Comparison of ENCODE assay signal across 9 cellular contexts in genomic region chrX:70132244-70132643, GRCh38. TPM values are rescaled to one million over a fixed set of nuclear protein-coding genes. Genes with fewer than 3 reads are reported as not detected.
DNase-seq lines count a peak whose midpoint lies in the region; ATAC-seq and TF ChIP-seq lines count a peak whose summit lies in the region.
"Had no signal": no experiment of that assay in that cellular context is flagged by ENCODE, and none has a peak within 500 bp of the region (broad histone marks: within the 10 kb centered on the region; RNA-seq: fewer than 3 reads in every experiment).

No MANE protein-coding gene starts in this region.

- no peaks in the 10 kb centered on the region for H3K9me3 Mint-ChIP-seq in activated CD4-positive, alpha-beta memory T cell treated with anti-CD3 and anti-CD28 coated beads, Interleukin-2, amount 10 ng/mL, durations not matched to agents 7 days and 5 days
- H3K9me3 Mint-ChIP-seq in activated CD4-positive, alpha-beta memory T cell treated with anti-CD3 and anti-CD28 coated beads for 36 hours, result no peaks in the 10 kb centered on the region
- H3K9me3 Mint-ChIP-seq in activated naive CD8-positive, alpha-beta T cell (ENCODE audit: low read depth), result no peaks in the 10 kb centered on the region

- no peak overlapping the region for H2AFZ ChIP-seq in trophoblast cell (ENCODE audit: insufficient read depth, low read length, poor library complexity)

- peak overlapping the region in 3 of 12 donors; percentile 67 to 83 (median 78) for H3K4me3 ChIP-seq in heart left ventricle
- H3K4me3 ChIP-seq in trophoblast cell (ENCODE audit: low read depth, low read length), result no peak overlapping the region

- H3K4me1 ChIP-seq in heart left ventricle (peaks cover 0 to 18% (median 5%) of the 10 kb centered on the region in 12 donors), trophoblast cell (ENCODE audit: control insufficient read depth in 1 of 2, insufficient read depth in 2 of 2, low read length in 2 of 2) (peaks cover 0 to 6% of the 10 kb centered on the region in 2 experiments)

- H3K27me3 ChIP-seq in heart left ventricle, result no peaks in the 10 kb centered on the region
- H3K27me3 ChIP-seq in trophoblast cell (ENCODE audit: insufficient read depth, low read length), result no peaks in the 10 kb centered on the region
- H3K27me3 ChIP-seq: upper lobe of right lung had no signal

- H3K9ac ChIP-seq in trophoblast cell (ENCODE audit: low read length), result no peak overlapping the region

- no peak for TF ChIP-seq CTCF in heart left ventricle (IDR thresholded peaks at IDR 0.05)

- CTCF ChIA-PET in activated CD4-positive, alpha-beta memory T cell treated with anti-CD3 and anti-CD28 coated beads, Interleukin-2, amount 10 ng/mL, durations not matched to agents 7 days and 5 days (lab: Charles Lee), result interaction anchor here (0.7 to 1.9 kb wide), 5 partner anchors 13 to 630 kb away, joined by 3 to 10 read pairs (median 6); partner anchors contain the start of genes KIF4A and PDZD11
- CTCF ChIA-PET in activated CD4-positive, alpha-beta memory T cell treated with anti-CD3 and anti-CD28 coated beads for 36 hours (lab: Charles Lee), result interaction anchor here (0.7 to 1.7 kb wide), 6 partner anchors 35 to 1561 kb away, joined by 3 to 4 read pairs (median 4); no protein-coding TSS in a partner anchor

- no peak overlapping the region for H4K8ac ChIP-seq in trophoblast cell (ENCODE audit: low read depth, low read length)

- H3K9me3 ChIP-seq in heart left ventricle (no peaks in the 10 kb centered on the region), trophoblast cell (ENCODE audit: insufficient read depth, low read depth, low read length) (no peaks in the 10 kb centered on the region)
- H3K9me3 ChIP-seq: upper lobe of right lung had no signal

- no peak overlapping the region for H3K23ac ChIP-seq in trophoblast cell (ENCODE audit: low read length)

- peaks cover 34% of the 10 kb centered on the region for H3K4me1 Mint-ChIP-seq in activated CD4-positive, alpha-beta memory T cell treated with anti-CD3 and anti-CD28 coated beads, Interleukin-2, amount 10 ng/mL, durations not matched to agents 7 days and 5 days
- H3K4me1 Mint-ChIP-seq in activated CD4-positive, alpha-beta memory T cell treated with anti-CD3 and anti-CD28 coated beads for 36 hours (ENCODE audit: low read depth), result peaks cover 24% of the 10 kb centered on the region
- peaks cover 42% of the 10 kb centered on the region for H3K4me1 Mint-ChIP-seq in activated naive CD8-positive, alpha-beta T cell (ENCODE audit: low read depth)

- H3K79me1 ChIP-seq in trophoblast cell (ENCODE audit: low read length), result no peaks in the 10 kb centered on the region

- no peaks in the 10 kb centered on the region for H3K79me2 ChIP-seq in trophoblast cell (ENCODE audit: control insufficient read depth, insufficient read depth, low read length, poor library complexity)

- H3K36me3 ChIP-seq in heart left ventricle, result peaks cover 0 to 11% (median 5%) of the 10 kb centered on the region in 9 donors
- H3K36me3 ChIP-seq in trophoblast cell (ENCODE audit: control insufficient read depth in 1 of 2, insufficient read depth in 2 of 2, low read length in 2 of 2), result peaks cover 0 to 6% of the 10 kb centered on the region in 2 experiments

- H2BK12ac ChIP-seq in trophoblast cell (ENCODE audit: low read length), result no peak overlapping the region

- H3K27me3 Mint-ChIP-seq in activated CD4-positive, alpha-beta memory T cell treated with anti-CD3 and anti-CD28 coated beads, Interleukin-2, amount 10 ng/mL, durations not matched to agents 7 days and 5 days, result no peaks in the 10 kb centered on the region
- no peaks in the 10 kb centered on the region for H3K27me3 Mint-ChIP-seq in activated CD4-positive, alpha-beta memory T cell treated with anti-CD3 and anti-CD28 coated beads for 36 hours
- H3K27me3 Mint-ChIP-seq in activated naive CD8-positive, alpha-beta T cell, result no peaks in the 10 kb centered on the region

- no peak for ATAC-seq in heart left ventricle

- 41 to 56% (median 48%) methylated on average over 5 of the region's 5 CpGs for WGBS in heart left ventricle, 4 donors
- no CpG with 5 or more reads among the region's 5 CpGs for WGBS in trophoblast cell (ENCODE audit: extremely low coverage, insufficient coverage, insufficient read length)

- peak overlapping the region; percentile 31 for H3K4me3 Mint-ChIP-seq in activated CD4-positive, alpha-beta memory T cell treated with anti-CD3 and anti-CD28 coated beads, Interleukin-2, amount 10 ng/mL, durations not matched to agents 7 days and 5 days
- H3K4me3 Mint-ChIP-seq in activated CD4-positive, alpha-beta memory T cell treated with anti-CD3 and anti-CD28 coated beads for 36 hours, result no peak overlapping the region
- peak overlapping the region; percentile 62 for H3K4me3 Mint-ChIP-seq in activated naive CD8-positive, alpha-beta T cell

- no peak for TF ChIP-seq POLR2A in heart left ventricle (IDR thresholded peaks at IDR 0.05)

- no peak overlapping the region for H3K18ac ChIP-seq in trophoblast cell (ENCODE audit: low read length)

- H3K27ac ChIP-seq in heart left ventricle, result peak overlapping the region in 5 of 12 donors; percentile 55 to 91 (median 77)
- H3K27ac ChIP-seq in trophoblast cell (ENCODE audit: low read depth, low read length), result no peak overlapping the region

- no peak overlapping the region for H3K4ac ChIP-seq in trophoblast cell (ENCODE audit: low read depth, low read length)

- no peak for DNase-seq in activated CD4-positive, alpha-beta memory T cell treated with anti-CD3 and anti-CD28 coated beads, Interleukin-2, amount 10 ng/mL, durations not matched to agents 7 days and 5 days
- no peak for DNase-seq in activated CD4-positive, alpha-beta memory T cell treated with anti-CD3 and anti-CD28 coated beads for 36 hours
- DNase-seq in NAMALWA (ENCODE audit: low spot score) (peak; percentile 39), renal cortical epithelial cell (ENCODE audit: low read depth) (peak; percentile 0), heart left ventricle (no peak), nucleus accumbens (lab: John Stamatoyannopoulos, UW) (no peak), trophoblast cell (no peak)
- DNase-seq: upper lobe of right lung had no signal

- no peak overlapping the region for H4K12ac ChIP-seq in trophoblast cell (ENCODE audit: low read depth, low read length)

- intact Hi-C loops in activated CD4-positive, alpha-beta memory T cell treated with anti-CD3 and anti-CD28 coated beads for 36 hours (cut with micrococcal nuclease), result loop anchor here (5.0 to 10.0 kb wide), 5 partner anchors 163 to 1627 kb away; partner anchors contain the start of genes EDA, EFNB1 and KIF4A
- intact Hi-C loops in heart left ventricle (cut with DNase I), result loop anchor here in 1 of 10 donors (10.0 kb wide), 1 partner anchor 153 kb away; the partner anchor contains the start of genes PDZD11 and RAB41

- H3K14ac ChIP-seq in trophoblast cell (ENCODE audit: low read length), result no peak overlapping the region

- no peak overlapping the region for H4K91ac ChIP-seq in trophoblast cell (ENCODE audit: low read depth, low read length)

- H3K4me2 ChIP-seq in trophoblast cell (ENCODE audit: low read length), result no peak overlapping the region

- H2BK5ac ChIP-seq in trophoblast cell (ENCODE audit: low read depth, low read length, poor library complexity), result no peak overlapping the region

- POLR2A ChIA-PET in activated CD4-positive, alpha-beta memory T cell treated with anti-CD3 and anti-CD28 coated beads, Interleukin-2, amount 10 ng/mL, durations not matched to agents 7 days and 5 days (lab: Charles Lee), result interaction anchor here (0.8 kb wide), 1 partner anchor 16 kb away, joined by 4 read pairs; no protein-coding TSS in a partner anchor
- POLR2A ChIA-PET in activated CD4-positive, alpha-beta memory T cell treated with anti-CD3 and anti-CD28 coated beads for 36 hours (lab: Charles Lee), result interaction anchor here (0.6 kb wide), 1 partner anchor 376 kb away, joined by 5 read pairs; no protein-coding TSS in a partner anchor

- H3K27ac Mint-ChIP-seq in activated CD4-positive, alpha-beta memory T cell treated with anti-CD3 and anti-CD28 coated beads, Interleukin-2, amount 10 ng/mL, durations not matched to agents 7 days and 5 days, result no peak overlapping the region
- no peak overlapping the region for H3K27ac Mint-ChIP-seq in activated CD4-positive, alpha-beta memory T cell treated with anti-CD3 and anti-CD28 coated beads for 36 hours
- H3K27ac Mint-ChIP-seq in activated naive CD8-positive, alpha-beta T cell, result peak overlapping the region; percentile 66

- H3K36me3 Mint-ChIP-seq in activated CD4-positive, alpha-beta memory T cell treated with anti-CD3 and anti-CD28 coated beads, Interleukin-2, amount 10 ng/mL, durations not matched to agents 7 days and 5 days (ENCODE audit: low read depth), result peaks cover 23% of the 10 kb centered on the region
- peaks cover 3% of the 10 kb centered on the region for H3K36me3 Mint-ChIP-seq in activated CD4-positive, alpha-beta memory T cell treated with anti-CD3 and anti-CD28 coated beads for 36 hours
- no peaks in the 10 kb centered on the region for H3K36me3 Mint-ChIP-seq in activated naive CD8-positive, alpha-beta T cell

- H2BK120ac ChIP-seq in trophoblast cell (ENCODE audit: insufficient read depth, low read length, poor library complexity), result no peak overlapping the region

- no peak overlapping the region for H2AK5ac ChIP-seq in trophoblast cell (ENCODE audit: low read length)

RNA-seq across cellular contexts. Expression of gene IGBP1, which starts 1.0 kb away (rescaled TPM):
- total RNA-seq in activated CD4-positive, alpha-beta memory T cell treated with anti-CD3 and anti-CD28 coated beads, Interleukin-2, amount 10 ng/mL, durations not matched to agents 7 days and 5 days, result 10 to 100 TPM; 63.2 to 65.6 TPM
- 10 to 100 TPM; 50.8 to 51.5 TPM for total RNA-seq in activated CD4-positive, alpha-beta memory T cell treated with anti-CD3 and anti-CD28 coated beads for 36 hours
- total RNA-seq in renal cortical epithelial cell, result 94.3 and 121 TPM in 2 replicates
- 10 to 100 TPM; 36.4 to 52.7 (median 45.5) TPM for total RNA-seq in heart left ventricle
- polyA plus RNA-seq in heart left ventricle, result 10 to 100 TPM; 28.2 to 56.5 TPM
- 37.0 and 38.7 TPM in 2 replicates for polyA plus RNA-seq in trophoblast cell (2013)

RNA-seq across cellular contexts. Expression of gene DGAT2L6, which starts 45.0 kb away (rescaled TPM):
- not detected for total RNA-seq in activated CD4-positive, alpha-beta memory T cell treated with anti-CD3 and anti-CD28 coated beads, Interleukin-2, amount 10 ng/mL, durations not matched to agents 7 days and 5 days
- total RNA-seq in activated CD4-positive, alpha-beta memory T cell treated with anti-CD3 and anti-CD28 coated beads for 36 hours, result not detected
- not detected in 2 replicates for total RNA-seq in renal cortical epithelial cell
- not detected for total RNA-seq in heart left ventricle
- not detected for polyA plus RNA-seq in heart left ventricle
- not detected in 2 replicates for polyA plus RNA-seq in trophoblast cell (2013)
- total RNA-seq: upper lobe of right lung had no signal

Comparison
In these comparisons a context has a peak if more than half of its experiments do, and no peak if none do; other contexts are left out.
1. DNase-seq: peak in NAMALWA (single experiment) and renal cortical epithelial cell (single experiment); none in activated CD4-positive, alpha-beta memory T cell treated with anti-CD3 and anti-CD28 coated beads, Interleukin-2, amount 10 ng/mL, durations not matched to agents 7 days and 5 days (single experiment), activated CD4-positive, alpha-beta memory T cell treated with anti-CD3 and anti-CD28 coated beads for 36 hours (single experiment), heart left ventricle (0 of 5), nucleus accumbens (0 of 56) and trophoblast cell (0 of 2).